Comparison of ENCODE assay signal across 10 cellular contexts in genomic region chr3:118987466-118987865, GRCh38.
DNase-seq lines count a peak whose midpoint lies in the region; FAIRE-seq lines count a peak whose summit lies in the region.
"Had no signal": no experiment of that assay in that cellular context is flagged by ENCODE, and none has a peak within 500 bp of the region (broad histone marks: within the 10 kb centered on the region; RNA-seq: fewer than 3 reads in every experiment).

No MANE protein-coding gene starts in this region.

- peaks cover 4% of the 10 kb centered on the region for H3K27me3 ChIP-seq in adipocyte (replicated peaks; ENCODE audit: control insufficient read depth, insufficient read depth, low read length)

- H3K36me3 ChIP-seq in adipocyte (ENCODE audit: control insufficient read depth, insufficient read depth, low read length, severe bottlenecking): no peaks in the 10 kb centered on the region

- no peaks in the 10 kb centered on the region for H3K4me1 ChIP-seq in adipocyte (ENCODE audit: control insufficient read depth, insufficient read depth, low read length)

- no peaks in the 10 kb centered on the region for H3K9me3 ChIP-seq in adipocyte (ENCODE audit: control insufficient read depth, low read length)

- DNase-seq in COR-L47 (lab: John Stamatoyannopoulos, UW) (peak; percentile 16), adipocyte (ENCODE audit: low read depth) (peak; percentile 59), globus pallidus (ENCODE audit: low spot score) (peak; percentile 95), pons (ENCODE audit: low spot score) (peak; percentile 94), GM19239 (ENCODE audit: insufficient read length, low spot score) (no peak), GM19238 (ENCODE audit: insufficient read length, low spot score) (no peak), NCI-H1436 treated with DMSO at 0.1 percent for 48 hours (lab: John Stamatoyannopoulos, UW) (no peak)
- no peak for DNase-seq in stimulated activated CD4-positive, alpha-beta T cell treated with anti-CD3 and anti-CD28 coated beads, Interleukin-4, amount 100 ng/mL, for 1 hour
- DNase-seq: effector CD8-positive, alpha-beta T cell; T-helper 17 cell had no signal

- H3K9ac ChIP-seq in adipocyte (ENCODE audit: low read length): no peak overlapping the region

- no peak overlapping the region for H3K4me3 ChIP-seq in adipocyte (ENCODE audit: low read length)

- FAIRE-seq in GM19239 (lab: Jason Lieb, UNC): no peak

Comparison
In these comparisons a context has a peak if more than half of its experiments do, and no peak if none do; other contexts are left out.
1. DNase-seq: peak in COR-L47 (single experiment), adipocyte (single experiment), globus pallidus (single experiment) and pons (single experiment); none in GM19239 (single experiment), stimulated activated CD4-positive, alpha-beta T cell treated with anti-CD3 and anti-CD28 coated beads, Interleukin-4, amount 100 ng/mL, for 1 hour (single experiment), GM19238 (single experiment) and NCI-H1436 treated with DMSO at 0.1 percent for 48 hours (single experiment).